Comparison of ENCODE assay signal across 11 cellular contexts in genomic region chr11:84310261-84310660, GRCh38.
A peak's percentile ranks its signal among the peaks of the same experiment; 100 is the strongest.
DNase-seq lines count a peak whose midpoint lies in the region; ATAC-seq and TF ChIP-seq lines count a peak whose summit lies in the region.
"Had no signal": no experiment of that assay in that cellular context is flagged by ENCODE, and none has a peak within 500 bp of the region (broad histone marks: within the 10 kb centered on the region; RNA-seq: fewer than 3 reads in every experiment).

No MANE protein-coding gene starts in this region.

- peak; percentile 71 for ATAC-seq in Right ventricle myocardium inferior
- ATAC-seq in heart right ventricle: no peak
- no peak for ATAC-seq in GM18858 (IDR thresholded peaks at IDR 0.05; ENCODE audit: unreplicated experiment)

- H3K9me3 ChIP-seq in heart right ventricle: no peaks in the 10 kb centered on the region

- intact Hi-C loops in Right ventricle myocardium inferior (cut with DNase I) (no loop called here), heart right ventricle (cut with DNase I) (no loop called here)

- H3K27ac ChIP-seq in heart right ventricle (no peak overlapping the region), substantia nigra (ENCODE audit: low read depth, low read length, poor library complexity, severe bottlenecking) (peak overlapping the region; percentile 46)
- H3K27ac ChIP-seq: 22Rv1 had no signal

- H3K4me3 ChIP-seq in heart right ventricle: no peak overlapping the region
- H3K4me3 ChIP-seq: GM23338 had no signal

- 57 to 67% methylated on average over 1 of the region's 1 CpG for WGBS in heart right ventricle, 2 donors

- peaks cover 0 to 4% (median 0%) of the 10 kb centered on the region in 9 donors for H3K4me1 ChIP-seq in heart right ventricle

- TF ChIP-seq CTCF in heart right ventricle (IDR thresholded peaks at IDR 0.05): no peak

- DNase-seq in Right ventricle myocardium inferior (ENCODE audit: missing footprints) (no peak), heart right ventricle (no peak), dermis microvascular lymphatic vessel endothelial cell (ENCODE audit: low read depth in 2 of 2) (peak; percentile 0 to 38), lung microvascular endothelial cell (ENCODE audit: low read depth in 2 of 2) (peak; percentile 31 to 46), substantia nigra (lab: John Stamatoyannopoulos, UW) (no peak), iPS-NIHi11 (ENCODE audit: low spot score) (no peak), activated T-cell treated with anti-CD3 and anti-CD28 coated beads for 4 hours (no peak)
- DNase-seq: DMS53 had no signal

- H3K36me3 ChIP-seq in heart right ventricle: no peaks in the 10 kb centered on the region

- no peaks in the 10 kb centered on the region for H3K27me3 ChIP-seq in heart right ventricle

Comparison
In these comparisons a context has a peak if more than half of its experiments do, and no peak if none do; other contexts are left out.
1. DNase-seq: peak in dermis microvascular lymphatic vessel endothelial cell (2 of 2) and lung microvascular endothelial cell (2 of 2); none in Right ventricle myocardium inferior (single experiment), heart right ventricle (0 of 2), substantia nigra (0 of 49), iPS-NIHi11 (single experiment) and activated T-cell treated with anti-CD3 and anti-CD28 coated beads for 4 hours (single experiment).